Comparison of ENCODE assay signal across 19 cellular contexts in genomic region chr11:2664331-2664730, GRCh38.
"Had no signal": no experiment of that assay in that cellular context is flagged by ENCODE, and none has a peak within 500 bp of the region (broad histone marks: within the 10 kb centered on the region; RNA-seq: fewer than 3 reads in every experiment).

No MANE protein-coding gene starts in this region.

- DNase-seq: activated CD4-positive, alpha-beta T cell treated with anti-CD3 and anti-CD28 coated beads, Interleukin-2, amount 50 U/mL, for 1 hour; activated gamma-delta T cell treated with Interleukin-2 at 50 U/mL for 16 hours; activated naive CD8-positive, alpha-beta T cell treated with anti-CD3 and anti-CD28 coated beads for 36 hours; activated T-cell treated with anti-CD3 and anti-CD28 coated beads for 4 hours; amygdala; left ventricle myocardium superior; mesenchymal stem cell; right cardiac atrium; small intestine; stimulated activated CD4-positive, alpha-beta T cell treated with anti-CD3 and anti-CD28 coated beads, Interleukin-15, amount 100 ng/mL, for 24 hours; stimulated activated CD4-positive, alpha-beta T cell treated with anti-CD3 and anti-CD28 coated beads, Interleukin-2, amount 100 ng/mL, for 48 hours; T1000; upper lobe of left lung had no signal

- H3K27ac ChIP-seq: cardiac muscle cell, gastroesophageal sphincter, heart left ventricle, neutrophil, thoracic aorta, upper lobe of left lung had no signal

- H3K4me1 ChIP-seq: gastroesophageal sphincter, upper lobe of left lung had no signal

- H3K9me3 ChIP-seq: neutrophil had no signal

- H3K4me3 ChIP-seq: cardiac muscle cell, gastroesophageal sphincter, heart left ventricle, thoracic aorta, upper lobe of left lung had no signal

- H3K36me3 ChIP-seq: cardiac muscle cell, thoracic aorta had no signal

- ATAC-seq: gastroesophageal sphincter; heart left ventricle; left ventricle myocardium superior; naive thymus-derived CD8-positive, alpha-beta T cell; right cardiac atrium had no signal

- H3K27me3 ChIP-seq: cardiac muscle cell, gastroesophageal sphincter, heart left ventricle, neutrophil, upper lobe of left lung had no signal

- FAIRE-seq: small intestine had no signal
